ENCODE assay signal across 1 cellular context in the genomic region with DNA sequence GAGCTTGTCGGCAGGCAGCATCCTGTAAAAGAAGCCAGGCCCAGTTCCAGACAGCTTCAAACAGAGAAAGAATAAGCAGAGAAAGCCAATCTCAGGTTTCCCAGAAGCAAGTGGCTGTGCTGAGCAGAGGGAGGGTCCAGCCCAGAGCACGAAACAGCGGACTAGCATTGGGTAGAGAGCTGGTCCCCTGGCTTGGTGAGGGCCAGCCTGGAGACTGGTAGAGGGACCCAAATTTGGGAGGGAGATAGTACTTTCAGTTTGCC.
A peak's percentile ranks its signal among the peaks of the same experiment; 100 is the strongest.
TF ChIP-seq lines count a peak whose summit lies in the region.

No MANE protein-coding gene starts in this region.

TF ChIP-seq in K562, 482 proteins besides CTCF, POLR2A, EP300 and RAD21:
- TF ChIP-seq ZNF146 (CRISPR knock-in tag; IDR thresholded peaks at IDR 0.05; ENCODE audit: unreplicated experiment) = no peak
- no peak for TF ChIP-seq HNRNPUL1 (IDR thresholded peaks at IDR 0.05; ENCODE audit: low read length)
- TF ChIP-seq, protein P1, sequence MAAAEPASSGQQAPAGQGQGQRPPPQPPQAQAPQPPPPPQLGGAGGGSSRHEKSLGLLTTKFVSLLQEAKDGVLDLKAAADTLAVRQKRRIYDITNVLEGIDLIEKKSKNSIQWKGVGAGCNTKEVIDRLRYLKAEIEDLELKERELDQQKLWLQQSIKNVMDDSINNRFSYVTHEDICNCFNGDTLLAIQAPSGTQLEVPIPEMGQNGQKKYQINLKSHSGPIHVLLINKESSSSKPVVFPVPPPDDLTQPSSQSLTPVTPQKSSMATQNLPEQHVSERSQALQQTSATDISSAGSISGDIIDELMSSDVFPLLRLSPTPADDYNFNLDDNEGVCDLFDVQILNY (CRISPR knock-in tag; IDR thresholded peaks at IDR 0.05) = 0 out of 2 replicates have a peak, but pooled peaks have one; percentile 23
- no peak for TF ChIP-seq ELK3 (CRISPR knock-in tag; IDR thresholded peaks at IDR 0.05)
- TF ChIP-seq, protein P2, sequence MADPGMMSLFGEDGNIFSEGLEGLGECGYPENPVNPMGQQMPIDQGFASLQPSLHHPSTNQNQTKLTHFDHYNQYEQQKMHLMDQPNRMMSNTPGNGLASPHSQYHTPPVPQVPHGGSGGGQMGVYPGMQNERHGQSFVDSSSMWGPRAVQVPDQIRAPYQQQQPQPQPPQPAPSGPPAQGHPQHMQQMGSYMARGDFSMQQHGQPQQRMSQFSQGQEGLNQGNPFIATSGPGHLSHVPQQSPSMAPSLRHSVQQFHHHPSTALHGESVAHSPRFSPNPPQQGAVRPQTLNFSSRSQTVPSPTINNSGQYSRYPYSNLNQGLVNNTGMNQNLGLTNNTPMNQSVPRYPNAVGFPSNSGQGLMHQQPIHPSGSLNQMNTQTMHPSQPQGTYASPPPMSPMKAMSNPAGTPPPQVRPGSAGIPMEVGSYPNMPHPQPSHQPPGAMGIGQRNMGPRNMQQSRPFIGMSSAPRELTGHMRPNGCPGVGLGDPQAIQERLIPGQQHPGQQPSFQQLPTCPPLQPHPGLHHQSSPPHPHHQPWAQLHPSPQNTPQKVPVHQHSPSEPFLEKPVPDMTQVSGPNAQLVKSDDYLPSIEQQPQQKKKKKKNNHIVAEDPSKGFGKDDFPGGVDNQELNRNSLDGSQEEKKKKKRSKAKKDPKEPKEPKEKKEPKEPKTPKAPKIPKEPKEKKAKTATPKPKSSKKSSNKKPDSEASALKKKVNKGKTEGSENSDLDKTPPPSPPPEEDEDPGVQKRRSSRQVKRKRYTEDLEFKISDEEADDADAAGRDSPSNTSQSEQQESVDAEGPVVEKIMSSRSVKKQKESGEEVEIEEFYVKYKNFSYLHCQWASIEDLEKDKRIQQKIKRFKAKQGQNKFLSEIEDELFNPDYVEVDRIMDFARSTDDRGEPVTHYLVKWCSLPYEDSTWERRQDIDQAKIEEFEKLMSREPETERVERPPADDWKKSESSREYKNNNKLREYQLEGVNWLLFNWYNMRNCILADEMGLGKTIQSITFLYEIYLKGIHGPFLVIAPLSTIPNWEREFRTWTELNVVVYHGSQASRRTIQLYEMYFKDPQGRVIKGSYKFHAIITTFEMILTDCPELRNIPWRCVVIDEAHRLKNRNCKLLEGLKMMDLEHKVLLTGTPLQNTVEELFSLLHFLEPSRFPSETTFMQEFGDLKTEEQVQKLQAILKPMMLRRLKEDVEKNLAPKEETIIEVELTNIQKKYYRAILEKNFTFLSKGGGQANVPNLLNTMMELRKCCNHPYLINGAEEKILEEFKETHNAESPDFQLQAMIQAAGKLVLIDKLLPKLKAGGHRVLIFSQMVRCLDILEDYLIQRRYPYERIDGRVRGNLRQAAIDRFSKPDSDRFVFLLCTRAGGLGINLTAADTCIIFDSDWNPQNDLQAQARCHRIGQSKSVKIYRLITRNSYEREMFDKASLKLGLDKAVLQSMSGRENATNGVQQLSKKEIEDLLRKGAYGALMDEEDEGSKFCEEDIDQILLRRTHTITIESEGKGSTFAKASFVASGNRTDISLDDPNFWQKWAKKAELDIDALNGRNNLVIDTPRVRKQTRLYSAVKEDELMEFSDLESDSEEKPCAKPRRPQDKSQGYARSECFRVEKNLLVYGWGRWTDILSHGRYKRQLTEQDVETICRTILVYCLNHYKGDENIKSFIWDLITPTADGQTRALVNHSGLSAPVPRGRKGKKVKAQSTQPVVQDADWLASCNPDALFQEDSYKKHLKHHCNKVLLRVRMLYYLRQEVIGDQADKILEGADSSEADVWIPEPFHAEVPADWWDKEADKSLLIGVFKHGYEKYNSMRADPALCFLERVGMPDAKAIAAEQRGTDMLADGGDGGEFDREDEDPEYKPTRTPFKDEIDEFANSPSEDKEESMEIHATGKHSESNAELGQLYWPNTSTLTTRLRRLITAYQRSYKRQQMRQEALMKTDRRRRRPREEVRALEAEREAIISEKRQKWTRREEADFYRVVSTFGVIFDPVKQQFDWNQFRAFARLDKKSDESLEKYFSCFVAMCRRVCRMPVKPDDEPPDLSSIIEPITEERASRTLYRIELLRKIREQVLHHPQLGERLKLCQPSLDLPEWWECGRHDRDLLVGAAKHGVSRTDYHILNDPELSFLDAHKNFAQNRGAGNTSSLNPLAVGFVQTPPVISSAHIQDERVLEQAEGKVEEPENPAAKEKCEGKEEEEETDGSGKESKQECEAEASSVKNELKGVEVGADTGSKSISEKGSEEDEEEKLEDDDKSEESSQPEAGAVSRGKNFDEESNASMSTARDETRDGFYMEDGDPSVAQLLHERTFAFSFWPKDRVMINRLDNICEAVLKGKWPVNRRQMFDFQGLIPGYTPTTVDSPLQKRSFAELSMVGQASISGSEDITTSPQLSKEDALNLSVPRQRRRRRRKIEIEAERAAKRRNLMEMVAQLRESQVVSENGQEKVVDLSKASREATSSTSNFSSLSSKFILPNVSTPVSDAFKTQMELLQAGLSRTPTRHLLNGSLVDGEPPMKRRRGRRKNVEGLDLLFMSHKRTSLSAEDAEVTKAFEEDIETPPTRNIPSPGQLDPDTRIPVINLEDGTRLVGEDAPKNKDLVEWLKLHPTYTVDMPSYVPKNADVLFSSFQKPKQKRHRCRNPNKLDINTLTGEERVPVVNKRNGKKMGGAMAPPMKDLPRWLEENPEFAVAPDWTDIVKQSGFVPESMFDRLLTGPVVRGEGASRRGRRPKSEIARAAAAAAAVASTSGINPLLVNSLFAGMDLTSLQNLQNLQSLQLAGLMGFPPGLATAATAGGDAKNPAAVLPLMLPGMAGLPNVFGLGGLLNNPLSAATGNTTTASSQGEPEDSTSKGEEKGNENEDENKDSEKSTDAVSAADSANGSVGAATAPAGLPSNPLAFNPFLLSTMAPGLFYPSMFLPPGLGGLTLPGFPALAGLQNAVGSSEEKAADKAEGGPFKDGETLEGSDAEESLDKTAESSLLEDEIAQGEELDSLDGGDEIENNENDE (IDR thresholded peaks at IDR 0.05; ENCODE audit: low read depth, low read length) = no peak
- TF ChIP-seq BRCA1 (IDR thresholded peaks at IDR 0.05) = no peak
- TF ChIP-seq BRCA1 (CRISPR knock-in tag; IDR thresholded peaks at IDR 0.05) = no peak
- no peak for TF ChIP-seq SPI1 (IDR thresholded peaks at IDR 0.05; ENCODE audit: borderline replicate concordance, low read depth, low read length)
